8 cellular contexts compared by ENCODE assay signal in genomic region chr5:126172812-126173211, GRCh38.
"Had no signal": no experiment of that assay in that cellular context is flagged by ENCODE, and none has a peak within 500 bp of the region (broad histone marks: within the 10 kb centered on the region; RNA-seq: fewer than 3 reads in every experiment).

No MANE protein-coding gene starts in this region.

- ATAC-seq: HCT116 had no signal

- H3K4me3 Mint-ChIP-seq: HFFc6, IgD-negative memory B cell had no signal

- H3K4me1 ChIP-seq: HAP-1 had no signal

- H3K27ac Mint-ChIP-seq: HFFc6 had no signal

- H3K36me3 ChIP-seq: HAP-1 had no signal

- H3K9me3 ChIP-seq: HAP-1 had no signal

- DNase-seq: GM23248, GOT3, H7, HFFc6, KBM-7 had no signal

- H3K27ac ChIP-seq: GM23248 had no signal

- H3K4me1 Mint-ChIP-seq: IgD-negative memory B cell had no signal

- H3K9ac ChIP-seq: GM23248 had no signal

- H3K4me3 ChIP-seq: GM23248, HAP-1 had no signal

- H3K27me3 Mint-ChIP-seq: IgD-negative memory B cell had no signal
